In genomic region chr4:150773729-150774449, GRCh38 we compare ENCODE assay signal across 1 cellular context.
TF ChIP-seq lines count a peak whose summit lies in the region.

No MANE protein-coding gene starts in this region.

TF ChIP-seq in GM23338, 12 proteins besides CTCF, POLR2A, EP300 and RAD21 (continued from another document):
- no peak for TF ChIP-seq ZNF462 (CRISPR knock-in tag; IDR thresholded peaks at IDR 0.05)
- no peak for TF ChIP-seq JUNB (IDR thresholded peaks at IDR 0.05; ENCODE audit: unreplicated experiment)
- TF ChIP-seq POLR2AphosphoS5 (IDR thresholded peaks at IDR 0.05; ENCODE audit: low read depth): no peak
TF ChIP-seq in GM23338: peak in this region for 0.
